In the genomic region with DNA sequence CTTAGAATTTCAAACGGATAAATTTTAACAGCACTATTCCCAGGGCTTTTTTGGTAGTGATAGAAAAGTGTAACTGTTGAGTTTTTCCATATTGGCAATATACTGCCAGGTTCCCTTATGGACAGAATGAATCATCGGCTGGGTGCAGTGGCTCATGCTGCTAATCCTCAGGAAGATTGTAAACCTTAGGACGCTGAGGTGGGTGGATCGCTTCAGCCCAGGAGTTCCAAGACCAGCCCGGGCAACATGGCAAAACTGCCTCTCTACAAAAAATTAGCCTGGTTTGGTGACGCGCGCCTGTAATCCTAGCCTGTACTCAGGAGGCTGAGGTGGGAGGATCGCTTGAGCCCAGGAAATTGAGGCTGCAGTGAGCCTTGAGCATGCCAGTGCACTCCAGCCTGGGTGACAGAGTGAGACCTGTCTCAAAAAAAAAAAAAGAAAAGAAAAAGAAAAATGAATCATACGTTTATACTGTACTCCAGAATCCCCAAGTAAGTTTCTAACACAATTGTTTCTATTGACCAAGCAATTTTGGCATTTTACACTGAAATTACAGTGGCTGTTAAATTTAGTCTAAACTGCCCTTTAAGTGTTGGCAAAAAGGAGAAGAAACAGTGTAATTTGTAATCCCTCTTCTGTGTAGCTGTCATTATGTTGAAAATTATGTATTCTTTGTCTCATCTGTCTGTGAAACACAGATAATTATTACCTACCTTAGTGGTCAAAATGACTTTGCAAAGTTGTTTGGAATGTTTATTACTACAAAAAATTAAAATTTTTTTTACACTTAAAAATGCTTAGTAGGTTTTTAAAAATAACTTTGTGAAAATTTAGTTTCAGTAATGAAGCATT, we compare ENCODE assay signal across 1 cellular context.
TF ChIP-seq lines count a peak whose summit lies in the region.

No MANE protein-coding gene starts in this region.

TF ChIP-seq in K562, 482 proteins besides CTCF, POLR2A, EP300 and RAD21 (continued from another document):
- no peak for TF ChIP-seq RBM34 (IDR thresholded peaks at IDR 0.05; ENCODE audit: borderline replicate concordance, insufficient read depth, low read length)
- TF ChIP-seq, protein P1, sequence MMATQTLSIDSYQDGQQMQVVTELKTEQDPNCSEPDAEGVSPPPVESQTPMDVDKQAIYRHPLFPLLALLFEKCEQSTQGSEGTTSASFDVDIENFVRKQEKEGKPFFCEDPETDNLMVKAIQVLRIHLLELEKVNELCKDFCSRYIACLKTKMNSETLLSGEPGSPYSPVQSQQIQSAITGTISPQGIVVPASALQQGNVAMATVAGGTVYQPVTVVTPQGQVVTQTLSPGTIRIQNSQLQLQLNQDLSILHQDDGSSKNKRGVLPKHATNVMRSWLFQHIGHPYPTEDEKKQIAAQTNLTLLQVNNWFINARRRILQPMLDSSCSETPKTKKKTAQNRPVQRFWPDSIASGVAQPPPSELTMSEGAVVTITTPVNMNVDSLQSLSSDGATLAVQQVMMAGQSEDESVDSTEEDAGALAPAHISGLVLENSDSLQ (IDR thresholded peaks at IDR 0.05), result peak; percentile 58
- TF ChIP-seq, protein P2, sequence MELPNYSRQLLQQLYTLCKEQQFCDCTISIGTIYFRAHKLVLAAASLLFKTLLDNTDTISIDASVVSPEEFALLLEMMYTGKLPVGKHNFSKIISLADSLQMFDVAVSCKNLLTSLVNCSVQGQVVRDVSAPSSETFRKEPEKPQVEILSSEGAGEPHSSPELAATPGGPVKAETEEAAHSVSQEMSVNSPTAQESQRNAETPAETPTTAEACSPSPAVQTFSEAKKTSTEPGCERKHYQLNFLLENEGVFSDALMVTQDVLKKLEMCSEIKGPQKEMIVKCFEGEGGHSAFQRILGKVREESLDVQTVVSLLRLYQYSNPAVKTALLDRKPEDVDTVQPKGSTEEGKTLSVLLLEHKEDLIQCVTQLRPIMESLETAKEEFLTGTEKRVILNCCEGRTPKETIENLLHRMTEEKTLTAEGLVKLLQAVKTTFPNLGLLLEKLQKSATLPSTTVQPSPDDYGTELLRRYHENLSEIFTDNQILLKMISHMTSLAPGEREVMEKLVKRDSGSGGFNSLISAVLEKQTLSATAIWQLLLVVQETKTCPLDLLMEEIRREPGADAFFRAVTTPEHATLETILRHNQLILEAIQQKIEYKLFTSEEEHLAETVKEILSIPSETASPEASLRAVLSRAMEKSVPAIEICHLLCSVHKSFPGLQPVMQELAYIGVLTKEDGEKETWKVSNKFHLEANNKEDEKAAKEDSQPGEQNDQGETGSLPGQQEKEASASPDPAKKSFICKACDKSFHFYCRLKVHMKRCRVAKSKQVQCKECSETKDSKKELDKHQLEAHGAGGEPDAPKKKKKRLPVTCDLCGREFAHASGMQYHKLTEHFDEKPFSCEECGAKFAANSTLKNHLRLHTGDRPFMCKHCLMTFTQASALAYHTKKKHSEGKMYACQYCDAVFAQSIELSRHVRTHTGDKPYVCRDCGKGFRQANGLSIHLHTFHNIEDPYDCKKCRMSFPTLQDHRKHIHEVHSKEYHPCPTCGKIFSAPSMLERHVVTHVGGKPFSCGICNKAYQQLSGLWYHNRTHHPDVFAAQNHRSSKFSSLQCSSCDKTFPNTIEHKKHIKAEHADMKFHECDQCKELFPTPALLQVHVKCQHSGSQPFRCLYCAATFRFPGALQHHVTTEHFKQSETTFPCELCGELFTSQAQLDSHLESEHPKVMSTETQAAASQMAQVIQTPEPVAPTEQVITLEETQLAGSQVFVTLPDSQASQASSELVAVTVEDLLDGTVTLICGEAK (IDR thresholded peaks at IDR 0.05), result 0 out of 2 replicates have a peak, but pooled peaks have one; percentile 19
- TF ChIP-seq, protein P2 (CRISPR knock-in tag; IDR thresholded peaks at IDR 0.05), result no peak
- no peak for TF ChIP-seq ZKSCAN1 (IDR thresholded peaks at IDR 0.05; ENCODE audit: low read depth, low read length)
- TF ChIP-seq, protein P3, sequence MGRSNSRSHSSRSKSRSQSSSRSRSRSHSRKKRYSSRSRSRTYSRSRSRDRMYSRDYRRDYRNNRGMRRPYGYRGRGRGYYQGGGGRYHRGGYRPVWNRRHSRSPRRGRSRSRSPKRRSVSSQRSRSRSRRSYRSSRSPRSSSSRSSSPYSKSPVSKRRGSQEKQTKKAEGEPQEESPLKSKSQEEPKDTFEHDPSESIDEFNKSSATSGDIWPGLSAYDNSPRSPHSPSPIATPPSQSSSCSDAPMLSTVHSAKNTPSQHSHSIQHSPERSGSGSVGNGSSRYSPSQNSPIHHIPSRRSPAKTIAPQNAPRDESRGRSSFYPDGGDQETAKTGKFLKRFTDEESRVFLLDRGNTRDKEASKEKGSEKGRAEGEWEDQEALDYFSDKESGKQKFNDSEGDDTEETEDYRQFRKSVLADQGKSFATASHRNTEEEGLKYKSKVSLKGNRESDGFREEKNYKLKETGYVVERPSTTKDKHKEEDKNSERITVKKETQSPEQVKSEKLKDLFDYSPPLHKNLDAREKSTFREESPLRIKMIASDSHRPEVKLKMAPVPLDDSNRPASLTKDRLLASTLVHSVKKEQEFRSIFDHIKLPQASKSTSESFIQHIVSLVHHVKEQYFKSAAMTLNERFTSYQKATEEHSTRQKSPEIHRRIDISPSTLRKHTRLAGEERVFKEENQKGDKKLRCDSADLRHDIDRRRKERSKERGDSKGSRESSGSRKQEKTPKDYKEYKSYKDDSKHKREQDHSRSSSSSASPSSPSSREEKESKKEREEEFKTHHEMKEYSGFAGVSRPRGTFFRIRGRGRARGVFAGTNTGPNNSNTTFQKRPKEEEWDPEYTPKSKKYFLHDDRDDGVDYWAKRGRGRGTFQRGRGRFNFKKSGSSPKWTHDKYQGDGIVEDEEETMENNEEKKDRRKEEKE (IDR thresholded peaks at IDR 0.05; ENCODE audit: borderline replicate concordance in 1 of 2, control insufficient read depth in 1 of 2, low read depth in 2 of 2, low read length in 1 of 2), result no peak
- TF ChIP-seq ZNF165 (CRISPR knock-in tag; IDR thresholded peaks at IDR 0.05; ENCODE audit: borderline replicate concordance), result no peak
- 0 out of 2 replicates have a peak, but pooled peaks have one; percentile 35 for TF ChIP-seq MECOM (CRISPR knock-in tag; IDR thresholded peaks at IDR 0.05)
- TF ChIP-seq MXI1 (IDR thresholded peaks at IDR 0.05; ENCODE audit: low read depth, low read length), result no peak
- TF ChIP-seq ZNF780A (CRISPR knock-in tag; IDR thresholded peaks at IDR 0.05), result no peak
- no peak for TF ChIP-seq CBFA2T2 (conservative IDR thresholded peaks at IDR 0.05)
- TF ChIP-seq PTTG1 (tag; IDR thresholded peaks at IDR 0.05; ENCODE audit: low read depth), result no peak
- TF ChIP-seq GTF2E2 (tag; IDR thresholded peaks at IDR 0.05), result no peak
- TF ChIP-seq, protein P4, sequence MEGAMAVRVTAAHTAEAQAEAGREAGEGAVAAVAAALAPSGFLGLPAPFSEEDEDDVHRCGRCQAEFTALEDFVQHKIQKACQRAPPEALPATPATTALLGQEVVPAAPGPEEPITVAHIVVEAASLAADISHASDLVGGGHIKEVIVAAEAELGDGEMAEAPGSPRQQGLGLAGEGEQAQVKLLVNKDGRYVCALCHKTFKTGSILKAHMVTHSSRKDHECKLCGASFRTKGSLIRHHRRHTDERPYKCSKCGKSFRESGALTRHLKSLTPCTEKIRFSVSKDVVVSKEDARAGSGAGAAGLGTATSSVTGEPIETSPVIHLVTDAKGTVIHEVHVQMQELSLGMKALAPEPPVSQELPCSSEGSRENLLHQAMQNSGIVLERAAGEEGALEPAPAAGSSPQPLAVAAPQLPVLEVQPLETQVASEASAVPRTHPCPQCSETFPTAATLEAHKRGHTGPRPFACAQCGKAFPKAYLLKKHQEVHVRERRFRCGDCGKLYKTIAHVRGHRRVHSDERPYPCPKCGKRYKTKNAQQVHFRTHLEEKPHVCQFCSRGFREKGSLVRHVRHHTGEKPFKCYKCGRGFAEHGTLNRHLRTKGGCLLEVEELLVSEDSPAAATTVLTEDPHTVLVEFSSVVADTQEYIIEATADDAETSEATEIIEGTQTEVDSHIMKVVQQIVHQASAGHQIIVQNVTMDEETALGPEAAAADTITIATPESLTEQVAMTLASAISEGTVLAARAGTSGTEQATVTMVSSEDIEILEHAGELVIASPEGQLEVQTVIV (CRISPR knock-in tag; IDR thresholded peaks at IDR 0.05; ENCODE audit: borderline replicate concordance), result no peak
- TF ChIP-seq ZNF408 (CRISPR knock-in tag; IDR thresholded peaks at IDR 0.05; ENCODE audit: low read depth), result no peak
- TF ChIP-seq KLF1 (tag; IDR thresholded peaks at IDR 0.05), result no peak
- 0 out of 2 replicates have a peak, but pooled peaks have one; percentile 26 for TF ChIP-seq SIN3B (IDR thresholded peaks at IDR 0.05; ENCODE audit: low read depth)
- no peak for TF ChIP-seq SMC3 (conservative IDR thresholded peaks at IDR 0.05; ENCODE audit: insufficient read depth, low read depth, low read length)
- no peak for TF ChIP-seq CEBPG (CRISPR knock-in tag; IDR thresholded peaks at IDR 0.05)
- no peak for TF ChIP-seq CEBPG (tag; conservative IDR thresholded peaks at IDR 0.05 in 1 of 2, IDR thresholded peaks at IDR 0.05 in 1 of 2)
- no peak for TF ChIP-seq RBM22 (IDR thresholded peaks at IDR 0.05; ENCODE audit: low read depth, low read length, poor library complexity, severe bottlenecking)
- TF ChIP-seq ZNF316 (IDR thresholded peaks at IDR 0.05), result peak; percentile 64
- no peak for TF ChIP-seq HMG20A (CRISPR knock-in tag; conservative IDR thresholded peaks at IDR 0.05)
- TF ChIP-seq ZC3H11A (IDR thresholded peaks at IDR 0.05; ENCODE audit: low read depth, low read length), result no peak
- no peak for TF ChIP-seq ZNF431 (CRISPR knock-in tag; IDR thresholded peaks at IDR 0.05)
- TF ChIP-seq ZNF324 (CRISPR knock-in tag; IDR thresholded peaks at IDR 0.05), result no peak
- TF ChIP-seq TARDBP (IDR thresholded peaks at IDR 0.05), result no peak
